12 cellular contexts compared by ENCODE assay signal in the genomic region with DNA sequence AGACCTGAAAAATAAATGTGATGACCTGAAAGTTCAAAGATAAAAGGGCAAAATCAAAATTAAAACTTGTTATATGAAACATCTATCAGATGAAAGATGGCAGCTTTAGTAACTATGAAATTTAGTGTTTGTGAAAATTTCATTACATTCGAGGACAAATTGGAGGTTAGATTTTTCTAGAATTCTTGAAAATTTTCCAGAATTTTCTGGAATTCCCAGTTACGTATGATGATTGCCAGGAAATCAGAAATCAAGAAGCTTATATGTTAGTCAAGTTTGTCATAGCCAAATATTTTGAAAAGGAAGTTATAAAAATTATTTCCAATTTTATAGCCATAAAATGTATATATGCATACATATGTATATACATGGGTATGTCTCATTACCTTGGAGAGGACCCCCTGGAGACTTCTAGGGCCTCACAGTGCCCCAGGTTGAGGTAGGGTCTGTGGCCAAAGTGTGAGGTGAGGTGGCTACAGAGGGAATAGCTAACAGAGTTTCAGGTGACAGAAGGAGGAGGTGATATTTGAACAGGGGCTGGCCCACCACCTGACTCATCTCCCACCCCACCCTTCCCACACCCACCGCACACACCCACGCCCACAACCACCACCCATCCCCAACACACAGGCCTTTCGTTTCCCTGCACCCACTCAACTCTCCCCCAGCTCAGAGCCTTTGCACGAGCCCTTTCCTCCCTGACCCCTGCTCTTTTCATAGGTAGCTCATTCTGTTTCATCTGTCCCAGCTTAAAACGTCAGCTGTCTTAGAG. TPM values are rescaled to one million over a fixed set of nuclear protein-coding genes. Genes with fewer than 3 reads are reported as not detected.
DNase-seq lines count a peak whose midpoint lies in the region; ATAC-seq and TF ChIP-seq lines count a peak whose summit lies in the region.
"Had no signal": no experiment of that assay in that cellular context is flagged by ENCODE, and none has a peak within 500 bp of the region (broad histone marks: within the 10 kb centered on the region; RNA-seq: fewer than 3 reads in every experiment).

No MANE protein-coding gene starts in this region.

- H3K36me3 ChIP-seq in PC-3 (ENCODE audit: low read depth, low read length) (no peaks in the 10 kb centered on the region), adrenal gland (replicated peaks in 1 of 2) (no peaks in the 10 kb centered on the region), upper lobe of left lung (no peaks in the 10 kb centered on the region)
- H3K36me3 ChIP-seq: brain microvascular endothelial cell, Peyer's patch had no signal

- H3K36me3 Mint-ChIP-seq in CD4-positive, alpha-beta T cell (ENCODE audit: low read depth), result no peaks in the 10 kb centered on the region
- H3K36me3 Mint-ChIP-seq in activated T-helper 1 cell treated with anti-CD3 and anti-CD28 coated beads, Interleukin-12 subunit alpha, Interleukin-12 subunit beta, Interleukin-2, Interleukin-4 antibody, amounts not matched to agents 30 ng/mL and 10 ng/mL and 1 ng/mL, durations not matched to agents 14 hours and 24 hours and 36 hours (ENCODE audit: low read depth), result no peaks in the 10 kb centered on the region

- CTCF ChIA-PET in CD4-positive, alpha-beta T cell (lab: Charles Lee), result interaction anchor here (0.6 to 3.8 kb wide), 8 partner anchors 9 to 149 kb away, joined by 3 to 26 read pairs (median 4); a partner anchor contains a TSS
- CTCF ChIA-PET in PC-3 (lab: Charles Lee), result no interaction called here

- no peak for ATAC-seq in CD4-positive, alpha-beta T cell (ENCODE audit: poor library complexity)
- ATAC-seq in PC-3, result peak; percentile 53
- no peak for ATAC-seq in upper lobe of left lung (ENCODE audit: low FRiP score in 2 of 2)

- H3K27me3 ChIP-seq in CD4-positive, alpha-beta T cell (ENCODE audit: control insufficient read depth, insufficient read depth, low read length), result no peaks in the 10 kb centered on the region
- H3K27me3 ChIP-seq in PC-3 (ENCODE audit: low read length) (no peaks in the 10 kb centered on the region), adrenal gland (no peaks in the 10 kb centered on the region), upper lobe of left lung (no peaks in the 10 kb centered on the region)
- H3K27me3 ChIP-seq: Peyer's patch had no signal

- TF ChIP-seq CTCF in CD4-positive, alpha-beta T cell (IDR thresholded peaks at IDR 0.05), result no peak
- TF ChIP-seq CTCF in PC-3 (conservative IDR thresholded peaks at IDR 0.05; ENCODE audit: low read depth, low read length), result no peak
- TF ChIP-seq CTCF in adrenal gland (IDR thresholded peaks at IDR 0.05), result no peak
- no peak for TF ChIP-seq CTCF in upper lobe of left lung (IDR thresholded peaks at IDR 0.05)

- no peak for DNase-seq in CD4-positive, alpha-beta T cell
- DNase-seq in PC-3, result peak; percentile 6
- DNase-seq in activated T-helper 1 cell treated with anti-CD3 and anti-CD28 coated beads, Interleukin-12 subunit alpha, Interleukin-12 subunit beta, Interleukin-2, Interleukin-4 antibody, amounts not matched to agents 30 ng/mL and 10 ng/mL and 1 ng/mL, durations not matched to agents 14 hours and 24 hours and 36 hours (ENCODE audit: low spot score), result no peak
- DNase-seq in stimulated activated CD4-positive, alpha-beta T cell treated with anti-CD3 and anti-CD28 coated beads, Interleukin-1b, Interleukin-23, amount 100 ng/mL, for 48 hours, result peak; percentile 19
- no peak for DNase-seq in DMS 273 treated with DMSO at 0.1 percent for 48 hours (lab: John Stamatoyannopoulos, UW)
- no peak for DNase-seq in adrenal gland
- DNase-seq in upper lobe of left lung, result no peak
- no peak for DNase-seq in NCI-H1092 (lab: John Stamatoyannopoulos, UW)
- DNase-seq: brain microvascular endothelial cell, NCI-H2171, Peyer's patch had no signal

- peaks cover 29% of the 10 kb centered on the region for H3K4me1 Mint-ChIP-seq in CD4-positive, alpha-beta T cell (ENCODE audit: low read depth)
- H3K4me1 Mint-ChIP-seq in activated T-helper 1 cell treated with anti-CD3 and anti-CD28 coated beads, Interleukin-12 subunit alpha, Interleukin-12 subunit beta, Interleukin-2, Interleukin-4 antibody, amounts not matched to agents 30 ng/mL and 10 ng/mL and 1 ng/mL, durations not matched to agents 14 hours and 24 hours and 36 hours (ENCODE audit: low read depth), result peaks cover 53% of the 10 kb centered on the region

- 59 to 74% (median 69%) methylated on average over 7 of the region's 7 CpGs for WGBS in adrenal gland, 4 donors
- WGBS in upper lobe of left lung, 2 donors, result 59 to 77% methylated on average over 7 of the region's 7 CpGs

- H3K4me1 ChIP-seq in PC-3 (ENCODE audit: insufficient read depth, low read length) (peaks cover 12% of the 10 kb centered on the region; the same call in 1 of the 2 replicates), adrenal gland (replicated peaks in 1 of 2) (peaks cover 0 to 9% of the 10 kb centered on the region in 2 donors), upper lobe of left lung (peaks cover 26 to 42% (median 36%) of the 10 kb centered on the region in 4 donors)

- BruUV-seq in PC-3 (replicated peaks; lab: Mats Ljungman, UMichigan), result no TSS peak

- no peaks in the 10 kb centered on the region for H3F3A ChIP-seq in PC-3 (ENCODE audit: low read length, unreplicated experiment)

- POLR2A ChIA-PET in CD4-positive, alpha-beta T cell (lab: Charles Lee), result interaction anchor here (1.2 to 2.9 kb wide), 3 partner anchors 10 to 75 kb away, joined by 6 to 20 read pairs (median 6); a partner anchor contains a TSS
- POLR2A ChIA-PET in PC-3 (lab: Charles Lee; ENCODE audit: unreplicated experiment), result interaction anchor here (0.7 kb wide), 1 partner anchor 75 kb away, joined by 3 read pairs; a partner anchor contains a TSS

- H3K27me3 Mint-ChIP-seq in CD4-positive, alpha-beta T cell, result no peaks in the 10 kb centered on the region
- H3K27me3 Mint-ChIP-seq in activated T-helper 1 cell treated with anti-CD3 and anti-CD28 coated beads, Interleukin-12 subunit alpha, Interleukin-12 subunit beta, Interleukin-2, Interleukin-4 antibody, amounts not matched to agents 30 ng/mL and 10 ng/mL and 1 ng/mL, durations not matched to agents 14 hours and 24 hours and 36 hours (ENCODE audit: insufficient read depth), result no peaks in the 10 kb centered on the region

- TF ChIP-seq EP300 in upper lobe of left lung (IDR thresholded peaks at IDR 0.05), result no peak

- intact Hi-C loops in CD4-positive, alpha-beta T cell (cut with DNase I, micrococcal nuclease), result no loop called here
- intact Hi-C loops in PC-3 (cut with micrococcal nuclease) (loop anchor here (5.0 kb wide), 1 partner anchor 69 kb away; no protein-coding TSS in a partner anchor), adrenal gland (cut with DNase I) (loop anchor here in 1 of 2 donors (5.0 kb wide), 1 partner anchor 381 kb away; a partner anchor contains a TSS)
- intact Hi-C loops in activated T-helper 1 cell treated with anti-CD3 and anti-CD28 coated beads, Interleukin-12 subunit alpha, Interleukin-12 subunit beta, Interleukin-2, Interleukin-4 antibody, amounts not matched to agents 30 ng/mL and 10 ng/mL and 1 ng/mL, durations not matched to agents 14 hours and 24 hours and 36 hours (cut with micrococcal nuclease), result loop anchor here (1.0 to 2.0 kb wide), 3 partner anchors 28 to 115 kb away; no protein-coding TSS in a partner anchor

- H3K27ac Mint-ChIP-seq in CD4-positive, alpha-beta T cell, result peak overlapping the region; percentile 8
- peak overlapping the region; percentile 78 for H3K27ac Mint-ChIP-seq in activated T-helper 1 cell treated with anti-CD3 and anti-CD28 coated beads, Interleukin-12 subunit alpha, Interleukin-12 subunit beta, Interleukin-2, Interleukin-4 antibody, amounts not matched to agents 30 ng/mL and 10 ng/mL and 1 ng/mL, durations not matched to agents 14 hours and 24 hours and 36 hours

- H3K9ac ChIP-seq in PC-3 (ENCODE audit: low read length), result no peak overlapping the region

- no peak overlapping the region for H3K4me3 Mint-ChIP-seq in CD4-positive, alpha-beta T cell
- H3K4me3 Mint-ChIP-seq in activated T-helper 1 cell treated with anti-CD3 and anti-CD28 coated beads, Interleukin-12 subunit alpha, Interleukin-12 subunit beta, Interleukin-2, Interleukin-4 antibody, amounts not matched to agents 30 ng/mL and 10 ng/mL and 1 ng/mL, durations not matched to agents 14 hours and 24 hours and 36 hours, result peak overlapping the region; percentile 38

- no peak overlapping the region for H3K27ac ChIP-seq in CD4-positive, alpha-beta T cell (ENCODE audit: low read depth, low read length)
- no peak overlapping the region for H3K27ac ChIP-seq in PC-3 (ENCODE audit: low read length)
- H3K27ac ChIP-seq in adrenal gland, result no peak overlapping the region
- H3K27ac ChIP-seq in upper lobe of left lung, result no peak overlapping the region
- H3K27ac ChIP-seq: brain microvascular endothelial cell had no signal

- no peaks in the 10 kb centered on the region for H3K79me2 ChIP-seq in PC-3 (ENCODE audit: low read length)

- no peak overlapping the region for H2AFZ ChIP-seq in PC-3 (ENCODE audit: low read length)

- TF ChIP-seq POLR2A in adrenal gland (IDR thresholded peaks at IDR 0.05), result no peak
- TF ChIP-seq POLR2A in upper lobe of left lung (IDR thresholded peaks at IDR 0.05), result no peak

- H3K9me3 ChIP-seq in CD4-positive, alpha-beta T cell (ENCODE audit: control insufficient read depth, low read length), result no peaks in the 10 kb centered on the region
- H3K9me3 ChIP-seq in PC-3 (ENCODE audit: low read length) (no peaks in the 10 kb centered on the region), adrenal gland (replicated peaks in 1 of 3) (no peaks in the 10 kb centered on the region), upper lobe of left lung (no peaks in the 10 kb centered on the region)
- H3K9me3 ChIP-seq: Peyer's patch had no signal

- H3K9me3 Mint-ChIP-seq in CD4-positive, alpha-beta T cell, result no peaks in the 10 kb centered on the region
- H3K9me3 Mint-ChIP-seq in activated T-helper 1 cell treated with anti-CD3 and anti-CD28 coated beads, Interleukin-12 subunit alpha, Interleukin-12 subunit beta, Interleukin-2, Interleukin-4 antibody, amounts not matched to agents 30 ng/mL and 10 ng/mL and 1 ng/mL, durations not matched to agents 14 hours and 24 hours and 36 hours, result no peaks in the 10 kb centered on the region

- no peak overlapping the region for H3K4me2 ChIP-seq in PC-3 (ENCODE audit: low read length)

- H3K4me3 ChIP-seq in PC-3 (ENCODE audit: low read length) (no peak overlapping the region), adrenal gland (no peak overlapping the region), upper lobe of left lung (no peak overlapping the region)
- H3K4me3 ChIP-seq: Peyer's patch had no signal

- no peaks in the 10 kb centered on the region for H3K9me2 ChIP-seq in PC-3 (replicated peaks; ENCODE audit: low read length)

- H4K20me1 ChIP-seq in PC-3 (ENCODE audit: low read length), result no peaks in the 10 kb centered on the region

RNA-seq across cellular contexts. Expression of a gene that starts 21.5 kb away (rescaled TPM):
- under 1 TPM; 0.25 to 0.36 TPM for total RNA-seq in CD4-positive, alpha-beta T cell
- not detected in 2 replicates for total RNA-seq in PC-3 (2014; rRNA removed)
- 0.18 and 0.32 TPM in 2 replicates for total RNA-seq in activated T-helper 1 cell treated with anti-CD3 and anti-CD28 coated beads, Interleukin-12 subunit alpha, Interleukin-12 subunit beta, Interleukin-2, Interleukin-4 antibody, amounts not matched to agents 30 ng/mL and 10 ng/mL and 1 ng/mL, durations not matched to agents 14 hours and 24 hours and 36 hours
- total RNA-seq in adrenal gland, result under 1 TPM in 6 of 8 donors, not detected in 2; 0.07 to 0.48 (median 0.11) TPM
- polyA plus RNA-seq in adrenal gland, result under 1 TPM; 0.07 to 0.08 (median 0.07) TPM
- total RNA-seq in upper lobe of left lung, result 1 to 10 TPM in 1 of 6 donors, under 1 TPM in 4, not detected in 1; 0.15 to 1.0 (median 0.44) TPM
- total RNA-seq: renal cortical epithelial cell had no signal

Comparison
In these comparisons a context has a peak if more than half of its experiments do, and no peak if none do; other contexts are left out.
1. DNase-seq: peak in PC-3 (single experiment) and stimulated activated CD4-positive, alpha-beta T cell treated with anti-CD3 and anti-CD28 coated beads, Interleukin-1b, Interleukin-23, amount 100 ng/mL, for 48 hours (single experiment); none in CD4-positive, alpha-beta T cell (0 of 10), activated T-helper 1 cell treated with anti-CD3 and anti-CD28 coated beads, Interleukin-12 subunit alpha, Interleukin-12 subunit beta, Interleukin-2, Interleukin-4 antibody, amounts not matched to agents 30 ng/mL and 10 ng/mL and 1 ng/mL, durations not matched to agents 14 hours and 24 hours and 36 hours (single experiment), DMS 273 treated with DMSO at 0.1 percent for 48 hours (single experiment), adrenal gland (0 of 7), upper lobe of left lung (0 of 2) and NCI-H1092 (single experiment).
2. intact Hi-C loops: an anchor here in PC-3 (5.0 kb wide) and activated T-helper 1 cell treated with anti-CD3 and anti-CD28 coated beads, Interleukin-12 subunit alpha, Interleukin-12 subunit beta, Interleukin-2, Interleukin-4 antibody, amounts not matched to agents 30 ng/mL and 10 ng/mL and 1 ng/mL, durations not matched to agents 14 hours and 24 hours and 36 hours (1.0 to 2.0 kb wide); none called in CD4-positive, alpha-beta T cell.